ENCODE assay signal across 1 cellular context in genomic region chr17:77322534-77323412, GRCh38.
TF ChIP-seq lines count a peak whose summit lies in the region.

No MANE protein-coding gene starts in this region.

TF ChIP-seq in HepG2, 621 proteins besides CTCF, POLR2A, EP300 and RAD21 (continued from another document and continues in another):
- TF ChIP-seq ZNF687 (CRISPR knock-in tag; IDR thresholded peaks at IDR 0.05) = peak; percentile 93
- no peak for TF ChIP-seq ZNF264 (CRISPR knock-in tag; IDR thresholded peaks at IDR 0.05)
- TF ChIP-seq PHF5A (CRISPR knock-in tag; IDR thresholded peaks at IDR 0.05; ENCODE audit: low read depth, unreplicated experiment) = no peak
- TF ChIP-seq ZNF850 (CRISPR knock-in tag; conservative IDR thresholded peaks at IDR 0.05) = 0 out of 2 replicates have a peak, but pooled peaks have one; percentile 45
- 0 out of 2 replicates have a peak, but pooled peaks have one; percentile 5 for TF ChIP-seq SMAD1 (CRISPR knock-in tag; IDR thresholded peaks at IDR 0.05; ENCODE audit: borderline replicate concordance, low read depth)
- peak; percentile 26; the same call in 1 of the 2 replicates for TF ChIP-seq ZFP91 (CRISPR knock-in tag; IDR thresholded peaks at IDR 0.05; ENCODE audit: borderline replicate concordance)
- TF ChIP-seq SIX1 (CRISPR knock-in tag; IDR thresholded peaks at IDR 0.05; ENCODE audit: borderline replicate concordance) = no peak
- 0 out of 2 replicates have a peak, but pooled peaks have one; percentile 59 for TF ChIP-seq ZNF644 (CRISPR knock-in tag; IDR thresholded peaks at IDR 0.05; ENCODE audit: low read depth)
- TF ChIP-seq HIVEP1 (CRISPR knock-in tag; IDR thresholded peaks at IDR 0.05) = peak; percentile 41; the same call in 1 of the 2 replicates
- TF ChIP-seq HOMEZ (CRISPR knock-in tag; IDR thresholded peaks at IDR 0.05; ENCODE audit: low read depth) = 0 out of 2 replicates have a peak, but pooled peaks have one; percentile 40
- peak; percentile 23; the same call in 1 of the 2 replicates for TF ChIP-seq MEIS1 (CRISPR knock-in tag; IDR thresholded peaks at IDR 0.05; ENCODE audit: borderline replicate concordance)
- peak; percentile 59; the same call in 1 of the 2 replicates for TF ChIP-seq JUNB (CRISPR knock-in tag; IDR thresholded peaks at IDR 0.05; ENCODE audit: borderline replicate concordance)
- TF ChIP-seq RARA (CRISPR knock-in tag; IDR thresholded peaks at IDR 0.05) = peak; percentile 53
- peak; percentile 98 for TF ChIP-seq FOSL2 (CRISPR knock-in tag; IDR thresholded peaks at IDR 0.05)
- TF ChIP-seq NFRKB (IDR thresholded peaks at IDR 0.05) = no peak
- peak; percentile 32; the same call in 1 of the 2 replicates for TF ChIP-seq PHF21A (CRISPR knock-in tag; IDR thresholded peaks at IDR 0.05)
- peak; percentile 78 for TF ChIP-seq XRCC5 (optimal IDR thresholded peaks at IDR 0.05; ENCODE audit: low read length)
- no peak for TF ChIP-seq ATF2 (CRISPR knock-in tag; IDR thresholded peaks at IDR 0.05)
- TF ChIP-seq ZNF451 (CRISPR knock-in tag; IDR thresholded peaks at IDR 0.05) = peak; percentile 31; the same call in 1 of the 2 replicates
- TF ChIP-seq SPEN (CRISPR knock-in tag; IDR thresholded peaks at IDR 0.05; ENCODE audit: low read depth) = 0 out of 2 replicates have a peak, but pooled peaks have one; percentile 34
- 0 out of 2 replicates have a peak, but pooled peaks have one; percentile 35 for TF ChIP-seq DRAP1 (CRISPR knock-in tag; IDR thresholded peaks at IDR 0.05)
- TF ChIP-seq ZNF598 (CRISPR knock-in tag; IDR thresholded peaks at IDR 0.05; ENCODE audit: borderline replicate concordance) = no peak
- TF ChIP-seq HMG20A (CRISPR knock-in tag; IDR thresholded peaks at IDR 0.05; ENCODE audit: borderline replicate concordance) = no peak
- TF ChIP-seq ZNF432 (CRISPR knock-in tag; IDR thresholded peaks at IDR 0.05; ENCODE audit: borderline replicate concordance) = no peak
- 0 out of 2 replicates have a peak, but pooled peaks have one; percentile 56 for TF ChIP-seq MTERF4 (CRISPR knock-in tag; IDR thresholded peaks at IDR 0.05)
- 0 out of 2 replicates have a peak, but pooled peaks have one; percentile 25 for TF ChIP-seq IRF2 (CRISPR knock-in tag; IDR thresholded peaks at IDR 0.05)
- no peak; the same call in 1 of the 2 replicates for TF ChIP-seq ZNF747 (CRISPR knock-in tag; IDR thresholded peaks at IDR 0.05; ENCODE audit: borderline replicate concordance)
- TF ChIP-seq ARID5B (CRISPR knock-in tag; IDR thresholded peaks at IDR 0.05) = peak; percentile 55; the same call in 1 of the 2 replicates
- peak; percentile 55; the same call in 1 of the 2 replicates for TF ChIP-seq ZNF691 (CRISPR knock-in tag; IDR thresholded peaks at IDR 0.05; ENCODE audit: borderline replicate concordance, low read depth)
- TF ChIP-seq HOXA3 (CRISPR knock-in tag; IDR thresholded peaks at IDR 0.05) = peak; percentile 38; the same call in 1 of the 2 replicates
- 0 out of 2 replicates have a peak, but pooled peaks have one; percentile 49 for TF ChIP-seq DPF2 (CRISPR knock-in tag; IDR thresholded peaks at IDR 0.05; ENCODE audit: borderline replicate concordance, low read depth)
- TF ChIP-seq TFE3 (CRISPR knock-in tag; IDR thresholded peaks at IDR 0.05) = 0 out of 2 replicates have a peak, but pooled peaks have one; percentile 50
- TF ChIP-seq ETV5 (CRISPR knock-in tag; IDR thresholded peaks at IDR 0.05; ENCODE audit: borderline replicate concordance) = peak; percentile 39; the same call in 1 of the 2 replicates
- peak; percentile 52; the same call in 1 of the 2 replicates for TF ChIP-seq POLR2G (IDR thresholded peaks at IDR 0.05; ENCODE audit: low read depth, low read length)
- 0 out of 2 replicates have a peak, but pooled peaks have one; percentile 28 for TF ChIP-seq BCL3 (CRISPR knock-in tag; IDR thresholded peaks at IDR 0.05)
- peak; percentile 45; the same call in 1 of the 2 replicates for TF ChIP-seq SOX5 (CRISPR knock-in tag; IDR thresholded peaks at IDR 0.05; ENCODE audit: borderline replicate concordance)
- TF ChIP-seq JUND (CRISPR knock-in tag; IDR thresholded peaks at IDR 0.05) = peak; percentile 68; the same call in 1 of the 2 replicates
- TF ChIP-seq CAMTA2 (CRISPR knock-in tag; IDR thresholded peaks at IDR 0.05; ENCODE audit: borderline replicate concordance) = 0 out of 2 replicates have a peak, but pooled peaks have one; percentile 23
- TF ChIP-seq ZNF317 (CRISPR knock-in tag; IDR thresholded peaks at IDR 0.05) = peak; percentile 45; the same call in 1 of the 2 replicates
- TF ChIP-seq ZNF788 (CRISPR knock-in tag; IDR thresholded peaks at IDR 0.05; ENCODE audit: borderline replicate concordance) = no peak
- no peak for TF ChIP-seq MED13 (CRISPR knock-in tag; IDR thresholded peaks at IDR 0.05)
- peak; percentile 67; the same call in 1 of the 2 replicates for TF ChIP-seq HDAC2 (CRISPR knock-in tag; IDR thresholded peaks at IDR 0.05)
- TF ChIP-seq EEA1 (CRISPR knock-in tag; IDR thresholded peaks at IDR 0.05; ENCODE audit: borderline replicate concordance) = 0 out of 2 replicates have a peak, but pooled peaks have one; percentile 70
